Comparison of ENCODE assay signal across 8 cellular contexts in the genomic region with DNA sequence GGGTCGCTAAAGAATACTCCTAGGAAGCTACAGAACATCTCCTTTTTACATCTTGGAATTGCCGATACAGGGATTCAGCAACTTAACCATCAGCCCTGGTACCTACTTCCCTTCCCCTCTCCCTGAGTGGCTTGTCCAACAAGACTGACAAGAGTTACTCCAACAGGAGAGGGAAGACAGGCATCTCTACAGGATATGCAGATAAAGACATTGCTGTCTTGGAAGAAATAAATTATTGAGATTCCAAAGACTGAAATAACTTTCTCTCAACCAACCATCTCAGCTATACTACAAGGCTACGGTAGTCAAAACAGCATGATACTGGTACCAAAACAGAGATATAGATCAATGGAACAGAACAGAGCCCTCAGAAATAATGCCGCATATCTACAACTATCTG.
"Had no signal": no experiment of that assay in that cellular context is flagged by ENCODE, and none has a peak within 500 bp of the region (broad histone marks: within the 10 kb centered on the region; RNA-seq: fewer than 3 reads in every experiment).

No MANE protein-coding gene starts in this region.

- FAIRE-seq: G401.6, GM12878, GM12891, GM12892, GM18507, GM19239 had no signal

- DNase-seq: GDM1, GF-D8 had no signal

- ATAC-seq: GM12878 had no signal

- H3K4me3 ChIP-seq: GM12878 had no signal
